10 cellular contexts compared by ENCODE assay signal in the genomic region with DNA sequence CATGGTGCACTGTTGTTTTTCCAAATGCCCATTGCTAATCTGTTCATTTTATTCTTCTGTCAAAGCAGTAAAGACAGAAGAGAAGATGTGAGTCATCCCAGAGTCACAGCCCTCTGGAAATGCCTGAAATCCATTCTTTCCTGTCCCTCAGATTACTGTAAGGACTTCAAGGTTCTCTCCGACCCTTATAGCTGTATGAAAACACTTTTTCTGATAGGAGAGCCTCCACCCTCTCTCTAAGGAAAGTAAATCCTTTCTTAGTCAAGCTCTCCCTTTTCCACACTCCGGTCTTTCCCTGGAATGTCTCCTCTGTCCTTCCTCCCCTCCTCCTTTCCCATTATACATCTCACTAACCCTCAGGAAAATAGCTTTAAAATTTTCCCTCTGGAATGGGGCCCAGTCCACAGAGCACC. TPM values are rescaled to one million over a fixed set of nuclear protein-coding genes. Genes with fewer than 3 reads are reported as not detected.
DNase-seq lines count a peak whose midpoint lies in the region; ATAC-seq and TF ChIP-seq lines count a peak whose summit lies in the region.
"Had no signal": no experiment of that assay in that cellular context is flagged by ENCODE, and none has a peak within 500 bp of the region (broad histone marks: within the 10 kb centered on the region; RNA-seq: fewer than 3 reads in every experiment).

No MANE protein-coding gene starts in this region.

- H3K4me2 ChIP-seq in mammary epithelial cell (ENCODE audit: insufficient read depth, low read depth, low read length): peak overlapping the region; percentile 33

- no TSS peak for BruUV-seq in mammary epithelial cell (replicated peaks; lab: Mats Ljungman, UMichigan)

- dilution Hi-C loops in mammary epithelial cell (cut with HindIII; ENCODE audit: low sequenced_read_pairs): no loop called here

- H3K79me2 ChIP-seq in mammary epithelial cell (ENCODE audit: insufficient read depth, low read length): peaks cover 26% of the 10 kb centered on the region

- H3K27ac ChIP-seq in cardiac muscle cell: peak overlapping the region; percentile 92
- H3K27ac ChIP-seq in mammary epithelial cell (ENCODE audit: insufficient read depth, low read depth, low read length): no peak overlapping the region
- peak overlapping the region; percentile 59 to 92 (median 82) for H3K27ac ChIP-seq in right lobe of liver

- peak overlapping the region; percentile 15 for H3K9ac ChIP-seq in mammary epithelial cell (ENCODE audit: insufficient read depth, low read length)

- intact Hi-C loops in left ventricle myocardium superior (cut with micrococcal nuclease): no loop called here
- intact Hi-C loops in mammary epithelial cell (cut with micrococcal nuclease): no loop called here
- intact Hi-C loops in right lobe of liver (cut with DNase I): no loop called here

- no peak for TF ChIP-seq POLR2A in right lobe of liver (IDR thresholded peaks at IDR 0.05)

- CTCF ChIA-PET in mammary epithelial cell (lab: Charles Lee; ENCODE audit: low non-redundant PET) (no interaction called here), GM10248 (lab: Yijun Ruan, JAX) (interaction anchor here (1.0 to 2.8 kb wide), 5 partner anchors 10 to 44 kb away, joined by 3 to 11 read pairs (median 4); no protein-coding TSS in a partner anchor)

- peak in 1 of 2 donors; percentile 59 for DNase-seq in cardiac muscle cell (ENCODE audit: low read depth in 1 of 2, low spot score in 1 of 2)
- DNase-seq in left ventricle myocardium superior: no peak
- DNase-seq in mammary epithelial cell: peak; percentile 64
- no peak for DNase-seq in right lobe of liver
- DNase-seq in Kasumi-1 (lab: John Stamatoyannopoulos, UW): no peak
- DNase-seq in COLO668 (lab: John Stamatoyannopoulos, UW; ENCODE audit: unreplicated experiment): no peak
- DNase-seq in HK-2 (ENCODE audit: unreplicated experiment): no peak
- no peak for DNase-seq in GM10248 (ENCODE audit: extremely low spot score)
- DNase-seq: activated CD4-positive, alpha-beta memory T cell treated with anti-CD3 and anti-CD28 coated beads for 36 hours; effector memory CD4-positive, alpha-beta T cell had no signal

- no peaks in the 10 kb centered on the region for H3K36me3 ChIP-seq in cardiac muscle cell
- H3K36me3 ChIP-seq in mammary epithelial cell (ENCODE audit: insufficient read depth, low read length): no peaks in the 10 kb centered on the region
- H3K36me3 ChIP-seq in right lobe of liver: no peaks in the 10 kb centered on the region

- in situ Hi-C loops in mammary epithelial cell (cut with MboI; ENCODE audit: low sequenced_read_pairs in 2 of 2): no loop called here

- H4K20me1 ChIP-seq in mammary epithelial cell (ENCODE audit: insufficient read depth, low read length): no peaks in the 10 kb centered on the region

- POLR2A ChIA-PET in GM10248 (lab: Yijun Ruan, JAX): no interaction called here

- ATAC-seq in left ventricle myocardium superior: no peak
- ATAC-seq in right lobe of liver: no peak

- H3K4me3 ChIP-seq in cardiac muscle cell (no peak overlapping the region), mammary epithelial cell (replicated peaks in 1 of 3; ENCODE audit: insufficient read depth in 1 of 3, low read depth in 2 of 3, low read length in 3 of 3) (no peak overlapping the region), right lobe of liver (no peak overlapping the region)

- H3K27me3 ChIP-seq in cardiac muscle cell (no peaks in the 10 kb centered on the region), mammary epithelial cell (ENCODE audit: insufficient read depth, low read length) (no peaks in the 10 kb centered on the region), right lobe of liver (no peaks in the 10 kb centered on the region)

- TF ChIP-seq CTCF in cardiac muscle cell (IDR thresholded peaks at IDR 0.05; ENCODE audit: low read depth, low read length) (no peak), mammary epithelial cell (conservative IDR thresholded peaks at IDR 0.05 in 1 of 2, IDR thresholded peaks at IDR 0.05 in 1 of 2; ENCODE audit: extremely low read depth in 1 of 2, insufficient read depth in 1 of 2, low read depth in 1 of 2, low read length in 2 of 2) (no peak), right lobe of liver (IDR thresholded peaks at IDR 0.05) (no peak), GM10248 (IDR thresholded peaks at IDR 0.05; ENCODE audit: control extremely low read depth, extremely low read depth, low read depth, missing control alignments) (no peak)

- H3K4me1 ChIP-seq in cardiac muscle cell (ENCODE audit: low read depth) (peaks cover 38% of the 10 kb centered on the region), mammary epithelial cell (ENCODE audit: insufficient read depth, low read length) (peaks cover 30% of the 10 kb centered on the region), right lobe of liver (peaks cover 0 to 34% (median 13%) of the 10 kb centered on the region in 4 donors)

- no peaks in the 10 kb centered on the region for H3K9me3 ChIP-seq in cardiac muscle cell (ENCODE audit: low read depth)
- peaks cover 10% of the 10 kb centered on the region for H3K9me3 ChIP-seq in mammary epithelial cell (replicated peaks; ENCODE audit: insufficient read depth, low read length)
- no peaks in the 10 kb centered on the region for H3K9me3 ChIP-seq in right lobe of liver

- H2AFZ ChIP-seq in mammary epithelial cell (ENCODE audit: low read depth, low read length): peak overlapping the region; percentile 80

- WGBS in mammary epithelial cell (ENCODE audit: low coverage, missing lambda C conversion rate): 50% methylated on average over 2 of the region's 2 CpGs
- WGBS in right lobe of liver (ENCODE audit: insufficient coverage, low coverage, low lambda C conversion rate, missing lambda C conversion rate): 34% methylated on average over 2 of the region's 2 CpGs

RNA-seq across cellular contexts. Expression of gene PRDX6, which starts 3.5 kb away (rescaled TPM):
- total RNA-seq in cardiac muscle cell (383 and 529 TPM in 2 replicates), left ventricle myocardium superior (529 TPM), mammary epithelial cell (100 to 1,000 TPM; 155 to 218 TPM), right lobe of liver (100 to 1,000 TPM; 213 to 552 (median 407) TPM)
- polyA plus RNA-seq in cardiac muscle cell (433 and 443 TPM in 2 replicates), mammary epithelial cell (254 TPM)
- 257 TPM for polyA minus RNA-seq in mammary epithelial cell
